22 cellular contexts compared by ENCODE assay signal in the genomic region with DNA sequence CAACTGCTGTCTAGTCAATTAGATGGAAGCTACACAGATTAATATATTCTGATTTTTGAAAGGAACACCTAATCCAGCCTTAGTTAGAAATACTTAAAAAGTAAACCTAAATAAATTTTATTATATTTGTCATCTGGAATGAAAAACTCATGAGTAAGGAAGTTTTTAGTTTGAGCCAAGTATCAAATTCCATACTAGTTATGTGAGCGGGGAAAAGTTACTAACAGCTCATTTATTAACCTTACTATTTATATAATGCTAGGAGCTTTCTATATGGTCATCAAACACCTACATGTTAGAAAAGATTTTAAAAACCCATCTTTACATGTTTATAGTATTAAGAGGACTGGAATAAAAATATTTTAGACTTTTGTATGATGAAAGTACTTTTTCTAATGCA.
"Had no signal": no experiment of that assay in that cellular context is flagged by ENCODE, and none has a peak within 500 bp of the region (broad histone marks: within the 10 kb centered on the region; RNA-seq: fewer than 3 reads in every experiment).

No MANE protein-coding gene starts in this region.

- H3K27me3 Mint-ChIP-seq: activated CD4-positive, alpha-beta memory T cell treated with anti-CD3 and anti-CD28 coated beads, Interleukin-2, amount 10 ng/mL, durations not matched to agents 7 days and 5 days; activated CD4-positive, alpha-beta T cell treated with anti-CD3 and anti-CD28 coated beads, Interleukin-2, amount 10 ng/mL, durations not matched to agents 24 days and 14 days; activated CD8-positive, alpha-beta memory T cell treated with anti-CD3 and anti-CD28 coated beads, Interleukin-2, amount 10 ng/mL, durations not matched to agents 7 days and 5 days; activated naive CD8-positive, alpha-beta T cell; T-cell had no signal

- H3K4me3 ChIP-seq: coronary artery, esophagus squamous epithelium, mucosa of descending colon, right lobe of liver, upper lobe of right lung had no signal

- H3K4me1 ChIP-seq: esophagus squamous epithelium, right lobe of liver, upper lobe of right lung had no signal

- H3K4me1 Mint-ChIP-seq: activated CD4-positive, alpha-beta memory T cell treated with anti-CD3 and anti-CD28 coated beads, Interleukin-2, amount 10 ng/mL, durations not matched to agents 7 days and 5 days; activated CD4-positive, alpha-beta T cell treated with anti-CD3 and anti-CD28 coated beads, Interleukin-2, amount 10 ng/mL, durations not matched to agents 24 days and 14 days; activated CD8-positive, alpha-beta memory T cell treated with anti-CD3 and anti-CD28 coated beads, Interleukin-2, amount 10 ng/mL, durations not matched to agents 7 days and 5 days; endodermal cell; T-cell had no signal

- H3K27ac ChIP-seq: coronary artery, esophagus squamous epithelium, right lobe of liver, upper lobe of right lung, VCaP had no signal

- ATAC-seq: activated CD4-positive, CD25-positive, alpha-beta regulatory T cell treated with anti-CD3 and anti-CD28 coated beads, Interleukin-2, amount 50 U/mL, for 24 hours; activated CD8-positive, alpha-beta memory T cell treated with anti-CD3 and anti-CD28 coated beads, Interleukin-2, amount 10 ng/mL, durations not matched to agents 7 days and 5 days; left colon; mucosa of descending colon; right lobe of liver; T-cell; upper lobe of right lung had no signal

- H3K9me3 ChIP-seq: esophagus squamous epithelium, mucosa of descending colon, right lobe of liver, upper lobe of right lung had no signal

- H3K36me3 ChIP-seq: right lobe of liver, upper lobe of right lung had no signal

- H3K9me3 Mint-ChIP-seq: activated CD4-positive, alpha-beta memory T cell treated with anti-CD3 and anti-CD28 coated beads, Interleukin-2, amount 10 ng/mL, durations not matched to agents 7 days and 5 days; activated CD4-positive, alpha-beta T cell treated with anti-CD3 and anti-CD28 coated beads, Interleukin-2, amount 10 ng/mL, durations not matched to agents 24 days and 14 days; endodermal cell; T-cell; T-helper 2 cell treated with Interferon-gamma antibody and Interleukin-4, amounts not matched to agents 5 μg/mL and 100 μg/mL, for 36 hours had no signal

- H3K4me3 Mint-ChIP-seq: activated CD4-positive, alpha-beta memory T cell treated with anti-CD3 and anti-CD28 coated beads, Interleukin-2, amount 10 ng/mL, durations not matched to agents 7 days and 5 days; activated CD4-positive, alpha-beta T cell treated with anti-CD3 and anti-CD28 coated beads, Interleukin-2, amount 10 ng/mL, durations not matched to agents 24 days and 14 days; activated CD8-positive, alpha-beta memory T cell treated with anti-CD3 and anti-CD28 coated beads, Interleukin-2, amount 10 ng/mL, durations not matched to agents 7 days and 5 days; activated naive CD8-positive, alpha-beta T cell; endodermal cell; T-cell; T-helper 2 cell treated with Interferon-gamma antibody and Interleukin-4, amounts not matched to agents 5 μg/mL and 100 μg/mL, for 36 hours had no signal

- H3K27ac Mint-ChIP-seq: activated CD4-positive, alpha-beta memory T cell treated with anti-CD3 and anti-CD28 coated beads, Interleukin-2, amount 10 ng/mL, durations not matched to agents 7 days and 5 days; activated CD4-positive, alpha-beta T cell treated with anti-CD3 and anti-CD28 coated beads, Interleukin-2, amount 10 ng/mL, durations not matched to agents 24 days and 14 days; activated CD8-positive, alpha-beta memory T cell treated with anti-CD3 and anti-CD28 coated beads, Interleukin-2, amount 10 ng/mL, durations not matched to agents 7 days and 5 days; activated naive CD8-positive, alpha-beta T cell; endodermal cell; T-cell; T-helper 2 cell treated with Interferon-gamma antibody and Interleukin-4, amounts not matched to agents 5 μg/mL and 100 μg/mL, for 36 hours had no signal

- H3K27me3 ChIP-seq: esophagus squamous epithelium, right lobe of liver, upper lobe of right lung had no signal

- DNase-seq: activated CD4-positive, alpha-beta memory T cell treated with anti-CD3 and anti-CD28 coated beads, Interleukin-2, amount 10 ng/mL, durations not matched to agents 7 days and 5 days; activated CD4-positive, alpha-beta T cell treated with anti-CD3 and anti-CD28 coated beads, Interleukin-2, amount 10 ng/mL, durations not matched to agents 24 days and 14 days; activated CD8-positive, alpha-beta memory T cell treated with anti-CD3 and anti-CD28 coated beads, Interleukin-2, amount 10 ng/mL, durations not matched to agents 7 days and 5 days; endodermal cell; esophagus squamous epithelium; foreskin melanocyte; islet precursor cell; left colon; mesendoderm; mucosa of descending colon; nucleus accumbens; right lobe of liver; small intestine; stimulated activated CD4-positive, alpha-beta T cell treated with anti-CD3 and anti-CD28 coated beads, Interleukin-4, amount 100 ng/mL, for 1 hour; stimulated activated naive CD4-positive, alpha-beta T cell; T-cell; upper lobe of right lung had no signal
